ENCODE assay signal across 29 cellular contexts in the genomic region with DNA sequence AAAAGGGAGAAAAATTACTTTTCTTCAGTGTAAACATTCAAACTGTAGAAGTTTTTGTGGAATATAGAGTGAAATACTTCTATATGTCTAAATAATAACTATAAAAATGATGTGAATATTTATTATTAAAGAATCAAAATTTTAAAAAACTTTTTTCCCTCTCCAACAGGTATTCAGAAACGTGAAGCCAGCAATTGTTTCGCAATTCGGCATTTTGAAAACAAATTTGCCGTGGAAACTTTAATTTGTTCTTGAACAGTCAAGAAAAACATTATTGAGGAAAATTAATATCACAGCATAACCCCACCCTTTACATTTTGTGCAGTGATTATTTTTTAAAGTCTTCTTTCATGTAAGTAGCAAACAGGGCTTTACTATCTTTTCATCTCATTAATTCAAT.
"Had no signal": no experiment of that assay in that cellular context is flagged by ENCODE, and none has a peak within 500 bp of the region (broad histone marks: within the 10 kb centered on the region; RNA-seq: fewer than 3 reads in every experiment).

No MANE protein-coding gene starts in this region.

- H3K4me3 ChIP-seq: ascending aorta, breast epithelium, cardiac muscle cell, colonic mucosa, esophagus squamous epithelium had no signal

- H3K27me3 Mint-ChIP-seq: activated CD4-positive, alpha-beta memory T cell treated with anti-CD3 and anti-CD28 coated beads for 36 hours; activated CD4-positive, alpha-beta T cell treated with anti-CD3 and anti-CD28 coated beads for 36 hours; activated CD4-positive, alpha-beta T cell treated with anti-CD3 and anti-CD28 coated beads, Interleukin-2, amount 10 ng/mL, durations not matched to agents 24 days and 14 days; activated CD8-positive, alpha-beta memory T cell treated with anti-CD3 and anti-CD28 coated beads, Interleukin-2, amount 10 ng/mL, durations not matched to agents 7 days and 5 days; activated naive CD4-positive, alpha-beta T cell treated with anti-CD3 and anti-CD28 coated beads, Interleukin-2, amount 10 ng/mL, durations not matched to agents 7 days and 5 days; activated naive CD8-positive, alpha-beta T cell treated with anti-CD3 and anti-CD28 coated beads for 36 hours; brain had no signal

- H3K4me3 Mint-ChIP-seq: activated CD4-positive, alpha-beta memory T cell treated with anti-CD3 and anti-CD28 coated beads for 36 hours; activated CD4-positive, alpha-beta T cell treated with anti-CD3 and anti-CD28 coated beads for 36 hours; activated CD4-positive, alpha-beta T cell treated with anti-CD3 and anti-CD28 coated beads, Interleukin-2, amount 10 ng/mL, durations not matched to agents 24 days and 14 days; activated CD8-positive, alpha-beta memory T cell treated with anti-CD3 and anti-CD28 coated beads, Interleukin-2, amount 10 ng/mL, durations not matched to agents 7 days and 5 days; activated CD8-positive, alpha-beta T cell treated with anti-CD3 and anti-CD28 coated beads, Interleukin-2, amount 10 ng/mL, durations not matched to agents 7 days and 5 days; activated naive CD4-positive, alpha-beta T cell treated with anti-CD3 and anti-CD28 coated beads, Interleukin-2, amount 10 ng/mL, durations not matched to agents 7 days and 5 days; activated naive CD8-positive, alpha-beta T cell treated with anti-CD3 and anti-CD28 coated beads for 36 hours; activated T-helper 1 cell treated with anti-CD3 and anti-CD28 coated beads, Interleukin-12 subunit alpha, Interleukin-12 subunit beta, Interleukin-2, Interleukin-4 antibody, amounts not matched to agents 30 ng/mL and 10 ng/mL and 1 ng/mL, durations not matched to agents 14 hours and 24 hours and 36 hours; brain had no signal

- ATAC-seq: activated CD4-positive, alpha-beta T cell treated with anti-CD3 and anti-CD28 coated beads for 36 hours; activated CD8-positive, alpha-beta memory T cell treated with anti-CD3 and anti-CD28 coated beads, Interleukin-2, amount 10 ng/mL, durations not matched to agents 7 days and 5 days; activated CD8-positive, alpha-beta T cell treated with anti-CD3 and anti-CD28 coated beads, Interleukin-2, amount 10 ng/mL, durations not matched to agents 7 days and 5 days had no signal

- DNase-seq: activated CD4-positive, alpha-beta memory T cell treated with anti-CD3 and anti-CD28 coated beads for 36 hours; activated CD4-positive, alpha-beta T cell treated with anti-CD3 and anti-CD28 coated beads for 36 hours; activated CD4-positive, alpha-beta T cell treated with anti-CD3 and anti-CD28 coated beads, Interleukin-2, amount 10 ng/mL, durations not matched to agents 24 days and 14 days; activated CD4-positive, CD25-positive, alpha-beta regulatory T cell; activated CD4-positive, CD25-positive, alpha-beta regulatory T cell treated with anti-CD3 and anti-CD28 coated beads, Interleukin-2, amount 50 U/mL, for 72 hours; activated CD8-positive, alpha-beta memory T cell treated with anti-CD3 and anti-CD28 coated beads, Interleukin-2, amount 10 ng/mL, durations not matched to agents 7 days and 5 days; activated CD8-positive, alpha-beta memory T cell treated with anti-CD3 and anti-CD28 coated beads, Interleukin-2, amount 50 U/mL, for 4 hours; activated CD8-positive, alpha-beta T cell treated with anti-CD3 and anti-CD28 coated beads, Interleukin-2, amount 10 ng/mL, durations not matched to agents 7 days and 5 days; activated effector memory CD4-positive, alpha-beta T cell treated with anti-CD3 and anti-CD28 coated beads, Interleukin-2, amount 50 U/mL, for 16 hours; activated naive CD4-positive, alpha-beta T cell treated with anti-CD3 and anti-CD28 coated beads, Interleukin-2, amount 10 ng/mL, durations not matched to agents 7 days and 5 days; activated naive CD8-positive, alpha-beta T cell treated with anti-CD3 and anti-CD28 coated beads for 36 hours; activated T-cell treated with anti-CD3 and anti-CD28 coated beads, Interleukin-2, amount 50 U/mL, for 1 hour; activated T-cell treated with anti-CD3 and anti-CD28 coated beads, Interleukin-2, amount 50 U/mL, for 48 hours; central memory CD4-positive, alpha-beta T cell; cerebellar nuclear complex; colonic mucosa; effector CD8-positive, alpha-beta T cell; esophagus squamous epithelium; foreskin melanocyte; head of caudate nucleus; T-helper 2 cell had no signal

- H3K9me3 Mint-ChIP-seq: activated CD4-positive, alpha-beta memory T cell treated with anti-CD3 and anti-CD28 coated beads for 36 hours; activated naive CD4-positive, alpha-beta T cell treated with anti-CD3 and anti-CD28 coated beads, Interleukin-2, amount 10 ng/mL, durations not matched to agents 7 days and 5 days; activated T-helper 1 cell treated with anti-CD3 and anti-CD28 coated beads, Interleukin-12 subunit alpha, Interleukin-12 subunit beta, Interleukin-2, Interleukin-4 antibody, amounts not matched to agents 30 ng/mL and 10 ng/mL and 1 ng/mL, durations not matched to agents 14 hours and 24 hours and 36 hours; activated T-helper 2 cell treated with anti-CD3 and anti-CD28 coated beads, Interferon-gamma antibody, Interleukin-2, Interleukin-4, amounts not matched to agents 10 μg/mL and 5 μg/mL and 100 μg/mL, durations not matched to agents 14 hours and 24 hours and 36 hours; brain had no signal

- H3K27ac Mint-ChIP-seq: activated CD4-positive, alpha-beta memory T cell treated with anti-CD3 and anti-CD28 coated beads for 36 hours; activated CD4-positive, alpha-beta T cell treated with anti-CD3 and anti-CD28 coated beads for 36 hours; activated CD4-positive, alpha-beta T cell treated with anti-CD3 and anti-CD28 coated beads, Interleukin-2, amount 10 ng/mL, durations not matched to agents 24 days and 14 days; activated CD8-positive, alpha-beta memory T cell treated with anti-CD3 and anti-CD28 coated beads, Interleukin-2, amount 10 ng/mL, durations not matched to agents 7 days and 5 days; activated CD8-positive, alpha-beta T cell treated with anti-CD3 and anti-CD28 coated beads, Interleukin-2, amount 10 ng/mL, durations not matched to agents 7 days and 5 days; activated naive CD4-positive, alpha-beta T cell treated with anti-CD3 and anti-CD28 coated beads, Interleukin-2, amount 10 ng/mL, durations not matched to agents 7 days and 5 days; activated T-helper 1 cell treated with anti-CD3 and anti-CD28 coated beads, Interleukin-12 subunit alpha, Interleukin-12 subunit beta, Interleukin-2, Interleukin-4 antibody, amounts not matched to agents 30 ng/mL and 10 ng/mL and 1 ng/mL, durations not matched to agents 14 hours and 24 hours and 36 hours; activated T-helper 2 cell treated with anti-CD3 and anti-CD28 coated beads, Interferon-gamma antibody, Interleukin-2, Interleukin-4, amounts not matched to agents 10 μg/mL and 5 μg/mL and 100 μg/mL, durations not matched to agents 14 hours and 24 hours and 36 hours had no signal

- H3K9me3 ChIP-seq: ascending aorta, breast epithelium, colonic mucosa, esophagus squamous epithelium had no signal

- H3K27ac ChIP-seq: ascending aorta, breast epithelium, cardiac muscle cell, colonic mucosa, epithelial cell of prostate had no signal

- H3K27me3 ChIP-seq: ascending aorta, breast epithelium, cardiac muscle cell, colonic mucosa, esophagus squamous epithelium had no signal

- FAIRE-seq: endothelial cell of umbilical vein had no signal

- H3K4me1 ChIP-seq: breast epithelium, colonic mucosa had no signal
